ENCODE assay signal across 14 cellular contexts in genomic region chr2:120941571-120941970, GRCh38.
DNase-seq lines count a peak whose midpoint lies in the region; ATAC-seq and TF ChIP-seq lines count a peak whose summit lies in the region.
"Had no signal": no experiment of that assay in that cellular context is flagged by ENCODE, and none has a peak within 500 bp of the region (broad histone marks: within the 10 kb centered on the region; RNA-seq: fewer than 3 reads in every experiment).

No MANE protein-coding gene starts in this region.

- H3K27me3 ChIP-seq in tibial artery: no peaks in the 10 kb centered on the region

- H3K4me1 ChIP-seq in tibial artery: peaks cover 0 to 62% (median 45%) of the 10 kb centered on the region in 4 donors

- H3K4me1 Mint-ChIP-seq in chondrocyte (ENCODE audit: low read depth) (peaks cover 81% of the 10 kb centered on the region), nephron (peaks cover 71% of the 10 kb centered on the region)
- H3K4me1 Mint-ChIP-seq in stimulated activated memory B cell treated with anti-CD40 and anti-IgM and Interleukin-4, amounts not matched to agents 10 μg/mL and 1 μg/mL and 100 μg/mL, for 72 hours: no peaks in the 10 kb centered on the region

- DNase-seq in Right ventricle myocardium inferior (ENCODE audit: missing footprints) (peak; percentile 43), Right ventricle myocardium superior (no peak), chondrocyte (ENCODE audit: low spot score) (no peak), tibial artery (no peak), NCI-H187 treated with DMSO at 0.1 percent for 48 hours (lab: John Stamatoyannopoulos, UW) (no peak)
- DNase-seq: 8988T, C1 segment of cervical spinal cord, DMS79, NCI-H1417 treated with DMSO at 0.1 percent for 48 hours, NCI-H1930, NCI-H526 had no signal

- H3K4me3 Mint-ChIP-seq in chondrocyte (ENCODE audit: unreplicated experiment) (no peak overlapping the region), nephron (no peak overlapping the region)
- no peak overlapping the region for H3K4me3 Mint-ChIP-seq in stimulated activated memory B cell treated with anti-CD40 and anti-IgM and Interleukin-4, amounts not matched to agents 10 μg/mL and 1 μg/mL and 100 μg/mL, for 72 hours

- H3K27ac Mint-ChIP-seq in chondrocyte (ENCODE audit: unreplicated experiment): peak overlapping the region; percentile 96
- peak overlapping the region in 2 of 3 experiments; percentile 68 to 94 for H3K27ac Mint-ChIP-seq in nephron
- no peak overlapping the region for H3K27ac Mint-ChIP-seq in stimulated activated memory B cell treated with anti-CD40 and anti-IgM and Interleukin-4, amounts not matched to agents 10 μg/mL and 1 μg/mL and 100 μg/mL, for 72 hours

- H3K27ac ChIP-seq in tibial artery: peak overlapping the region; percentile 26 to 30

- no peaks in the 10 kb centered on the region for H3K27me3 Mint-ChIP-seq in chondrocyte (ENCODE audit: low read depth)
- peaks cover 12% of the 10 kb centered on the region for H3K27me3 Mint-ChIP-seq in nephron (ENCODE audit: low read depth)
- H3K27me3 Mint-ChIP-seq in stimulated activated memory B cell treated with anti-CD40 and anti-IgM and Interleukin-4, amounts not matched to agents 10 μg/mL and 1 μg/mL and 100 μg/mL, for 72 hours: no peaks in the 10 kb centered on the region

- H3K9me3 ChIP-seq in tibial artery: no peaks in the 10 kb centered on the region

- intact Hi-C loops in Right ventricle myocardium inferior (cut with DNase I) (no loop called here), Right ventricle myocardium superior (cut with DNase I) (no loop called here), tibial artery (cut with DNase I; ENCODE audit: low total_unique reads) (no loop called here)

- H3K36me3 ChIP-seq in tibial artery: no peaks in the 10 kb centered on the region

- H3K9me3 Mint-ChIP-seq in chondrocyte (ENCODE audit: low read depth) (no peaks in the 10 kb centered on the region), nephron (no peaks in the 10 kb centered on the region)
- peaks cover 4% of the 10 kb centered on the region for H3K9me3 Mint-ChIP-seq in stimulated activated memory B cell treated with anti-CD40 and anti-IgM and Interleukin-4, amounts not matched to agents 10 μg/mL and 1 μg/mL and 100 μg/mL, for 72 hours

- peaks cover 8% of the 10 kb centered on the region for H3K36me3 Mint-ChIP-seq in chondrocyte (ENCODE audit: low read depth)
- peaks cover 15% of the 10 kb centered on the region for H3K36me3 Mint-ChIP-seq in nephron (ENCODE audit: low read depth)
- no peaks in the 10 kb centered on the region for H3K36me3 Mint-ChIP-seq in stimulated activated memory B cell treated with anti-CD40 and anti-IgM and Interleukin-4, amounts not matched to agents 10 μg/mL and 1 μg/mL and 100 μg/mL, for 72 hours

- TF ChIP-seq CTCF in chondrocyte (IDR thresholded peaks at IDR 0.05) (no peak), nephron (IDR thresholded peaks at IDR 0.05; ENCODE audit: unreplicated experiment in 3 of 3) (no peak), tibial artery (IDR thresholded peaks at IDR 0.05) (no peak)

- ATAC-seq in Right ventricle myocardium inferior (no peak), Right ventricle myocardium superior (ENCODE audit: poor library complexity) (no peak), GM19395 (IDR thresholded peaks at IDR 0.05; ENCODE audit: unreplicated experiment) (no peak)
- ATAC-seq in stimulated activated memory B cell treated with anti-CD40 and anti-IgM and Interleukin-4, amounts not matched to agents 10 μg/mL and 1 μg/mL and 100 μg/mL, for 72 hours: no peak

- H3K4me3 ChIP-seq in tibial artery: no peak overlapping the region
